In the genomic region with DNA sequence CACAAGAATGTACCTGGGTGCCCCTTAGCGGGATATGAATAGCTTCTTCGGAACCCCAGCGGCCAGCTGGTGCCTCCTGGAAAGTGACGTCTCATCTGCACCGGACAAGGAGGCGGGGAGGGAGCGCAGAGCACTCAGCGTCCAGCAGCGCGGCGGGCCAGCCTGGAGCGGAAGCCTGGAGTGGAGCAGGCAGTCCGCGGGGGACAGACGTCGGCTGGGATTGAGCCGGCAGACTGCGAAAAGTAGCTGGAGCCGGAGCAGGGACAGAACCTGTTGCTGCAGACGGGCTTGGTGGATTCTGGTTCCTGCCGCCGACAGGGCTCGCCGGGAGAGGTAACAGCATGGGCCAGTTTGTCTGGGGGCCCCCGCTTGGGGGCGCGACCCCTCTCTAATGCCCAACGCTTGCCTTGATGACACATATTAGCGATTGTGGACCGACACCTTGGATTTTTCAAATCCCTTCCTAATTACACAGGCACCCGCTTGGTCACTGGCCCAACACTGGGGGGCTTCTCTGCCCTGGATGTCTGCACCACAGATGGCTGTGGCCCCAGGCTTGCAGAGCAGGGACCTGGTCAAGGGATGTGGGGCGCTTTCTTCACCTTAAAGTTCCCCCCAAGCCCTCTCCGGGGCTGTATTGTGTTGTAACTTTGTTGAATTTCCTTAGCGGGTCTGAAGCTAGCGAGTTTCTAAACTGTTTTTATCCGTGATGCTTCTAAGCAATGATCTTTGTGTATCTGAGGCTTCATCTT, we compare ENCODE assay signal across 10 cellular contexts. TPM values are rescaled to one million over a fixed set of nuclear protein-coding genes. Genes with fewer than 3 reads are reported as not detected.
DNase-seq lines count a peak whose midpoint lies in the region; ATAC-seq, FAIRE-seq and TF ChIP-seq lines count a peak whose summit lies in the region.
"Had no signal": no experiment of that assay in that cellular context is flagged by ENCODE, and none has a peak within 500 bp of the region (broad histone marks: within the 10 kb centered on the region; RNA-seq: fewer than 3 reads in every experiment).

NPFFR2 (plus strand) TSS at position 133 of the 752 bp plus-strand sequence. CDS start 96,592 bp downstream, outside the sequence.

- no peaks in the 10 kb centered on the region for H3K36me3 ChIP-seq in suprapubic skin

- ATAC-seq in GM19351 (IDR thresholded peaks at IDR 0.05; ENCODE audit: unreplicated experiment), result no peak

- TF ChIP-seq EP300 in suprapubic skin (IDR thresholded peaks at IDR 0.05), result no peak

- no peak for TF ChIP-seq CTCF in suprapubic skin (IDR thresholded peaks at IDR 0.05)

- peak within 1 kb of the TSS; percentile 16 for H3K4me3 ChIP-seq in suprapubic skin

- peaks cover 17% of the 10 kb centered on the region for H3K27me3 ChIP-seq in suprapubic skin

- H3K4me1 ChIP-seq in suprapubic skin, result no peaks in the 10 kb centered on the region

- DNase-seq in HTR-8/SVneo (ENCODE audit: insufficient read length, low spot score) (peak; percentile 4), dermis blood vessel endothelial cell (peak; percentile 1), left kidney (ENCODE audit: low read depth, low spot score) (peak; percentile 86), suprapubic skin (ENCODE audit: low spot score in 2 of 2) (no peak), NCI-H446 (lab: John Stamatoyannopoulos, UW) (no peak), H54 (ENCODE audit: insufficient read length, low spot score) (no peak)
- no peak for DNase-seq in stimulated activated CD4-positive, alpha-beta T cell treated with anti-CD3 and anti-CD28 coated beads, Interleukin-4, amount 100 ng/mL, for 1 hour

- no peak within 1 kb of the TSS for H3K27ac ChIP-seq in suprapubic skin
- H3K27ac ChIP-seq: HL-60 had no signal

- H3K9me3 ChIP-seq in suprapubic skin, result no peaks in the 10 kb centered on the region

- no peak for FAIRE-seq in HTR-8/SVneo (lab: Jason Lieb, UNC)
- FAIRE-seq in H54 (lab: Jason Lieb, UNC), result no peak

- WGBS in suprapubic skin, result 41% methylated on average over 21 of the region's 36 CpGs

- TF ChIP-seq POLR2A in suprapubic skin (IDR thresholded peaks at IDR 0.05) (no peak), H54 (IDR thresholded peaks at IDR 0.05; ENCODE audit: low read depth, low read length) (no peak)

RNA-seq across cellular contexts. Expression of gene NPFFR2, which starts in this region (rescaled TPM):
- total RNA-seq in dermis blood vessel endothelial cell (not detected in 2 replicates), suprapubic skin (not detected)
- total RNA-seq: RPMI7951 had no signal

Comparison
In these comparisons a context has a peak if more than half of its experiments do, and no peak if none do; other contexts are left out.
1. Peak in DNase-seq in dermis blood vessel endothelial cell; RNA of the gene not detected or under 1 TPM.
2. DNase-seq: peak in HTR-8/SVneo (single experiment) and left kidney (single experiment); none in suprapubic skin (0 of 2), stimulated activated CD4-positive, alpha-beta T cell treated with anti-CD3 and anti-CD28 coated beads, Interleukin-4, amount 100 ng/mL, for 1 hour (single experiment), NCI-H446 (0 of 2) and H54 (single experiment).